15 cellular contexts compared by ENCODE assay signal in genomic region chr15:65110676-65111292, GRCh38. TPM values are rescaled to one million over a fixed set of nuclear protein-coding genes. Genes with fewer than 3 reads are reported as not detected.
DNase-seq lines count a peak whose midpoint lies in the region; ATAC-seq, FAIRE-seq and TF ChIP-seq lines count a peak whose summit lies in the region.
"Had no signal": no experiment of that assay in that cellular context is flagged by ENCODE, and none has a peak within 500 bp of the region (broad histone marks: within the 10 kb centered on the region; RNA-seq: fewer than 3 reads in every experiment).

No MANE protein-coding gene starts in this region.

- H3K27ac Mint-ChIP-seq in natural killer cell (peak overlapping the region; percentile 21 to 58), astrocyte (ENCODE audit: unreplicated experiment) (peak overlapping the region; percentile 23)
- H3K27ac Mint-ChIP-seq in natural killer cell treated with Interleukin-12 subunit alpha and Interleukin-12 subunit beta and Interleukin-15 and Interleukin-18, amount 100 ng/mL, for 72 hours = peak overlapping the region in 1 of 2 donors; percentile 58
- H3K27ac Mint-ChIP-seq in activated naive CD8-positive, alpha-beta T cell treated with anti-CD3 and anti-CD28 coated beads, Interleukin-2, amount 50 U/mL, for 24 hours = no peak overlapping the region

- H3K4me1 ChIP-seq in astrocyte (ENCODE audit: insufficient read depth, low read length) = no peaks in the 10 kb centered on the region

- H3K9me3 ChIP-seq in astrocyte (ENCODE audit: insufficient read depth, low read depth, low read length) = no peaks in the 10 kb centered on the region

- H3K9me3 Mint-ChIP-seq in natural killer cell (no peaks in the 10 kb centered on the region), astrocyte (ENCODE audit: unreplicated experiment) (no peaks in the 10 kb centered on the region)
- no peaks in the 10 kb centered on the region for H3K9me3 Mint-ChIP-seq in natural killer cell treated with Interleukin-12 subunit alpha and Interleukin-12 subunit beta and Interleukin-15 and Interleukin-18, amount 100 ng/mL, for 72 hours
- H3K9me3 Mint-ChIP-seq in activated naive CD8-positive, alpha-beta T cell treated with anti-CD3 and anti-CD28 coated beads, Interleukin-2, amount 50 U/mL, for 24 hours = no peaks in the 10 kb centered on the region

- H3K27me3 ChIP-seq in astrocyte (ENCODE audit: insufficient read depth, low read length) = no peaks in the 10 kb centered on the region

- no peaks in the 10 kb centered on the region for H3K79me2 ChIP-seq in astrocyte (ENCODE audit: insufficient read depth, low read length)

- H3K36me3 ChIP-seq in astrocyte (ENCODE audit: insufficient read depth, low read length) = peaks cover 4% of the 10 kb centered on the region

- no peak overlapping the region for H3K4me3 Mint-ChIP-seq in natural killer cell
- no peak overlapping the region for H3K4me3 Mint-ChIP-seq in natural killer cell treated with Interleukin-12 subunit alpha and Interleukin-12 subunit beta and Interleukin-15 and Interleukin-18, amount 100 ng/mL, for 72 hours
- H3K4me3 Mint-ChIP-seq in astrocyte (ENCODE audit: unreplicated experiment) = no peak overlapping the region
- H3K4me3 Mint-ChIP-seq in activated naive CD8-positive, alpha-beta T cell treated with anti-CD3 and anti-CD28 coated beads, Interleukin-2, amount 50 U/mL, for 24 hours = no peak overlapping the region

- DNase-seq in natural killer cell (no peak), astrocyte (ENCODE audit: low read depth) (peak; percentile 66), left cardiac atrium (peak; percentile 73), stromal cell of bone marrow (ENCODE audit: low read depth) (peak; percentile 33), KG1 (lab: John Stamatoyannopoulos, UW) (no peak), OCI-M1 (lab: John Stamatoyannopoulos, UW) (no peak)
- no peak for DNase-seq in natural killer cell treated with Interleukin-12 subunit alpha and Interleukin-12 subunit beta and Interleukin-15 and Interleukin-18, amount 100 ng/mL, for 72 hours (ENCODE audit: low spot score)
- DNase-seq in activated naive CD8-positive, alpha-beta T cell treated with anti-CD3 and anti-CD28 coated beads, Interleukin-2, amount 50 U/mL, for 24 hours = no peak
- DNase-seq: anterior cingulate cortex; effector memory CD4-positive, alpha-beta T cell; RPMI8226; stimulated activated CD4-positive, alpha-beta T cell treated with anti-CD3 and anti-CD28 coated beads, Interleukin-4, amount 100 ng/mL, for 1 hour; stimulated activated naive CD4-positive, alpha-beta T cell treated with Interleukin-2 at 50 U/mL for 16 hours had no signal

- ATAC-seq in natural killer cell = no peak
- ATAC-seq in natural killer cell treated with Interleukin-12 subunit alpha and Interleukin-12 subunit beta and Interleukin-15 and Interleukin-18, amount 100 ng/mL, for 72 hours = no peak
- ATAC-seq in left cardiac atrium = peak in 1 of 2 donors; percentile 86
- no peak for ATAC-seq in activated naive CD8-positive, alpha-beta T cell treated with anti-CD3 and anti-CD28 coated beads, Interleukin-2, amount 50 U/mL, for 24 hours

- peaks cover 8% of the 10 kb centered on the region for H4K20me1 ChIP-seq in astrocyte (ENCODE audit: insufficient read depth, low read length)

- H3K27ac ChIP-seq in astrocyte (ENCODE audit: low read depth, low read length) = peak overlapping the region; percentile 22
- H3K27ac ChIP-seq: KMS-11, VCaP had no signal

- H2AFZ ChIP-seq in astrocyte (ENCODE audit: low read depth, low read length) = no peak overlapping the region

- intact Hi-C loops in natural killer cell (cut with micrococcal nuclease) = no loop called here
- intact Hi-C loops in left cardiac atrium (cut with DNase I) = no loop called here

- H3K27me3 Mint-ChIP-seq in natural killer cell (ENCODE audit: low read depth in 2 of 2) (no peaks in the 10 kb centered on the region), astrocyte (ENCODE audit: low read depth, unreplicated experiment) (no peaks in the 10 kb centered on the region)
- no peaks in the 10 kb centered on the region for H3K27me3 Mint-ChIP-seq in natural killer cell treated with Interleukin-12 subunit alpha and Interleukin-12 subunit beta and Interleukin-15 and Interleukin-18, amount 100 ng/mL, for 72 hours
- no peaks in the 10 kb centered on the region for H3K27me3 Mint-ChIP-seq in activated naive CD8-positive, alpha-beta T cell treated with anti-CD3 and anti-CD28 coated beads, Interleukin-2, amount 50 U/mL, for 24 hours

- H3K4me1 Mint-ChIP-seq in natural killer cell = peaks cover 0 to 7% of the 10 kb centered on the region in 2 donors
- peaks cover 0 to 4% of the 10 kb centered on the region in 2 donors for H3K4me1 Mint-ChIP-seq in natural killer cell treated with Interleukin-12 subunit alpha and Interleukin-12 subunit beta and Interleukin-15 and Interleukin-18, amount 100 ng/mL, for 72 hours (ENCODE audit: low read depth in 2 of 2)
- no peaks in the 10 kb centered on the region for H3K4me1 Mint-ChIP-seq in astrocyte (ENCODE audit: low read depth, unreplicated experiment)
- no peaks in the 10 kb centered on the region for H3K4me1 Mint-ChIP-seq in activated naive CD8-positive, alpha-beta T cell treated with anti-CD3 and anti-CD28 coated beads, Interleukin-2, amount 50 U/mL, for 24 hours

- no peaks in the 10 kb centered on the region for H3K36me3 Mint-ChIP-seq in natural killer cell
- peaks cover 6% of the 10 kb centered on the region for H3K36me3 Mint-ChIP-seq in natural killer cell treated with Interleukin-12 subunit alpha and Interleukin-12 subunit beta and Interleukin-15 and Interleukin-18, amount 100 ng/mL, for 72 hours
- H3K36me3 Mint-ChIP-seq in astrocyte (ENCODE audit: low read depth, unreplicated experiment) = peaks cover 21% of the 10 kb centered on the region
- peaks cover 19% of the 10 kb centered on the region for H3K36me3 Mint-ChIP-seq in activated naive CD8-positive, alpha-beta T cell treated with anti-CD3 and anti-CD28 coated beads, Interleukin-2, amount 50 U/mL, for 24 hours (ENCODE audit: low read depth)

- TF ChIP-seq CTCF in natural killer cell (IDR thresholded peaks at IDR 0.05) = no peak
- TF ChIP-seq CTCF in astrocyte (IDR thresholded peaks at IDR 0.05; ENCODE audit: insufficient read depth, low read depth, low read length) = no peak

- no peak for FAIRE-seq in astrocyte (lab: Jason Lieb, UNC)

- H3K9ac ChIP-seq in astrocyte (ENCODE audit: low read length) = no peak overlapping the region
- H3K9ac ChIP-seq: KMS-11 had no signal

- H3K4me2 ChIP-seq in astrocyte (ENCODE audit: low read length) = no peak overlapping the region
- H3K4me2 ChIP-seq: KMS-11 had no signal

- H3K4me3 ChIP-seq in astrocyte (ENCODE audit: insufficient read depth, low read depth, low read length) = no peak overlapping the region

RNA-seq across cellular contexts. Expression of gene UBAP1L, which starts 4.2 kb away (rescaled TPM):
- total RNA-seq in natural killer cell (1 to 10 TPM; 4.3 to 8.0 (median 7.5) TPM), astrocyte (1.8 and 1.9 TPM in 2 replicates), left cardiac atrium (1 to 10 TPM; 2.1 to 2.9 TPM)
- 10 to 100 TPM in 1 of 2 donors, 1 to 10 TPM in 1; 5.7 to 14.2 TPM for total RNA-seq in natural killer cell treated with Interleukin-12 subunit alpha and Interleukin-12 subunit beta and Interleukin-15 and Interleukin-18, amount 100 ng/mL, for 72 hours

RNA-seq across cellular contexts. Expression of gene PDCD7, which starts 22.8 kb away (rescaled TPM):
- total RNA-seq in natural killer cell (10 to 100 TPM; 19.1 to 33.9 (median 26.7) TPM), astrocyte (12.3 and 15.0 TPM in 2 replicates), left cardiac atrium (10 to 100 TPM; 15.7 to 19.3 TPM)
- total RNA-seq in natural killer cell treated with Interleukin-12 subunit alpha and Interleukin-12 subunit beta and Interleukin-15 and Interleukin-18, amount 100 ng/mL, for 72 hours = 10 to 100 TPM; 30.3 to 41.2 TPM

RNA-seq across cellular contexts. Expression of gene KBTBD13, which starts 34.2 kb away (rescaled TPM):
- not detected for total RNA-seq in natural killer cell
- total RNA-seq in natural killer cell treated with Interleukin-12 subunit alpha and Interleukin-12 subunit beta and Interleukin-15 and Interleukin-18, amount 100 ng/mL, for 72 hours = not detected
- total RNA-seq in astrocyte = not detected in 2 replicates
- total RNA-seq in left cardiac atrium = 1 to 10 TPM; 2.6 to 5.2 TPM

RNA-seq across cellular contexts. Expression of gene RASL12, which starts 43.0 kb away (rescaled TPM):
- total RNA-seq in natural killer cell = not detected
- total RNA-seq in natural killer cell treated with Interleukin-12 subunit alpha and Interleukin-12 subunit beta and Interleukin-15 and Interleukin-18, amount 100 ng/mL, for 72 hours = not detected
- total RNA-seq in astrocyte = 0.32 and 0.36 TPM in 2 replicates
- 10 to 100 TPM; 53.3 to 63.3 TPM for total RNA-seq in left cardiac atrium

Comparison
In these comparisons a context has a peak if more than half of its experiments do, and no peak if none do; other contexts are left out.
1. DNase-seq: peak in astrocyte (single experiment), left cardiac atrium (single experiment) and stromal cell of bone marrow (single experiment); none in natural killer cell (single experiment), natural killer cell treated with Interleukin-12 subunit alpha and Interleukin-12 subunit beta and Interleukin-15 and Interleukin-18, amount 100 ng/mL, for 72 hours (single experiment), KG1 (single experiment), OCI-M1 (single experiment) and activated naive CD8-positive, alpha-beta T cell treated with anti-CD3 and anti-CD28 coated beads, Interleukin-2, amount 50 U/mL, for 24 hours (single experiment).